ENCODE assay signal across 1 cellular context in genomic region chr11:93570759-93571413, GRCh38.
TF ChIP-seq lines count a peak whose summit lies in the region.

No MANE protein-coding gene starts in this region.

TF ChIP-seq in HepG2, 621 proteins besides CTCF, POLR2A, EP300 and RAD21 (continued from another document and continues in another):
- TF ChIP-seq, protein P1, sequence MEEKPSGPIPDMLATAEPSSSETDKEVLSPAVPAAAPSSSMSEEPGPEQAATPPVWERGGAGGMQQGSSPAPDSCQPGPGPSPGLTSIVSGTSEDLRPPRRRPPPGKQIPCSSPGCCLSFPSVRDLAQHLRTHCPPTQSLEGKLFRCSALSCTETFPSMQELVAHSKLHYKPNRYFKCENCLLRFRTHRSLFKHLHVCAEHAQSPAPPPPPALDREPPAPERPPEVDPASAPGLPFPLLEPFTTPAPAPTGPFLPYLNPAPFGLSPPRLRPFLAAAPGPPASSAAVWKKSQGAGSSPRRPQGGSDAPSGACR (CRISPR knock-in tag; IDR thresholded peaks at IDR 0.05) = no peak; the same call in 1 of the 2 replicates
- TF ChIP-seq AHDC1 (CRISPR knock-in tag; IDR thresholded peaks at IDR 0.05; ENCODE audit: borderline replicate concordance) (peak; percentile 91), HCFC1 (IDR thresholded peaks at IDR 0.05; ENCODE audit: low read depth, low read length) (no peak), ZNF841 (CRISPR knock-in tag; IDR thresholded peaks at IDR 0.05; ENCODE audit: borderline replicate concordance) (no peak), ZNF33B (CRISPR knock-in tag; IDR thresholded peaks at IDR 0.05) (no peak), ZNF691 (CRISPR knock-in tag; IDR thresholded peaks at IDR 0.05; ENCODE audit: borderline replicate concordance, low read depth) (no peak), ZFP91 (CRISPR knock-in tag; IDR thresholded peaks at IDR 0.05; ENCODE audit: borderline replicate concordance) (peak; percentile 92), ZNF468 (CRISPR knock-in tag; IDR thresholded peaks at IDR 0.05) (no peak), SALL1 (CRISPR knock-in tag; IDR thresholded peaks at IDR 0.05) (peak; percentile 95), RFX1 (IDR thresholded peaks at IDR 0.05) (no peak), RBM39 (IDR thresholded peaks at IDR 0.05; ENCODE audit: low read depth, low read length, poor library complexity, severe bottlenecking) (no peak), ZSCAN20 (CRISPR knock-in tag; IDR thresholded peaks at IDR 0.05; ENCODE audit: borderline replicate concordance) (no peak), CCAR2 (optimal IDR thresholded peaks at IDR 0.05; ENCODE audit: low read depth, low read length) (no peak), SNAPC5 (CRISPR knock-in tag; IDR thresholded peaks at IDR 0.05; ENCODE audit: borderline replicate concordance) (no peak), BRF2 (CRISPR knock-in tag; IDR thresholded peaks at IDR 0.05) (no peak), RAD51 (IDR thresholded peaks at IDR 0.05; ENCODE audit: borderline replicate concordance) (no peak), ZNF362 (CRISPR knock-in tag; IDR thresholded peaks at IDR 0.05; ENCODE audit: borderline replicate concordance) (no peak), KLF6 (CRISPR knock-in tag; IDR thresholded peaks at IDR 0.05) (no peak), ZBTB39 (CRISPR knock-in tag; IDR thresholded peaks at IDR 0.05) (no peak), KMT2B (CRISPR knock-in tag; IDR thresholded peaks at IDR 0.05) (0 out of 2 replicates have a peak, but pooled peaks have one; percentile 30), FOSL1 (CRISPR knock-in tag; IDR thresholded peaks at IDR 0.05; ENCODE audit: borderline replicate concordance) (peak; percentile 39; the same call in 1 of the 2 replicates), CREB1 (IDR thresholded peaks at IDR 0.05) (peak; percentile 83), CREB1 (CRISPR knock-in tag; IDR thresholded peaks at IDR 0.05) (peak; percentile 89), RBFOX2 (IDR thresholded peaks at IDR 0.05; ENCODE audit: low read depth, low read length) (no peak), ZNF577 (CRISPR knock-in tag; IDR thresholded peaks at IDR 0.05; ENCODE audit: borderline replicate concordance, low read depth) (no peak), SKI (IDR thresholded peaks at IDR 0.05; ENCODE audit: partially characterized antibody) (peak; percentile 69), HOXA7 (CRISPR knock-in tag; IDR thresholded peaks at IDR 0.05) (no peak), HNRNPLL (IDR thresholded peaks at IDR 0.05; ENCODE audit: low read depth, low read length, poor library complexity, severe bottlenecking) (no peak), NFYC (CRISPR knock-in tag; IDR thresholded peaks at IDR 0.05) (0 out of 2 replicates have a peak, but pooled peaks have one; percentile 18), CHD2 (IDR thresholded peaks at IDR 0.05; ENCODE audit: low read depth, low read length) (no peak), NR2F1 (CRISPR knock-in tag; IDR thresholded peaks at IDR 0.05) (peak in 1 of 2 experiments; percentile 17; a peak in 1 of 4 replicates), IKZF1 (IDR thresholded peaks at IDR 0.05) (no peak), ZBTB20 (CRISPR knock-in tag; IDR thresholded peaks at IDR 0.05; ENCODE audit: borderline replicate concordance, low read depth) (peak; percentile 54; the same call in 1 of the 2 replicates), CAMTA2 (CRISPR knock-in tag; IDR thresholded peaks at IDR 0.05; ENCODE audit: borderline replicate concordance) (no peak), TEAD3 (CRISPR knock-in tag; optimal IDR thresholded peaks at IDR 0.05; ENCODE audit: borderline replicate concordance) (peak; percentile 95), ZNF549 (CRISPR knock-in tag; IDR thresholded peaks at IDR 0.05) (no peak), REL (CRISPR knock-in tag; conservative IDR thresholded peaks at IDR 0.05) (no peak), ZNF572 (CRISPR knock-in tag; IDR thresholded peaks at IDR 0.05) (no peak), ZNF720 (CRISPR knock-in tag; IDR thresholded peaks at IDR 0.05) (no peak), NFYB (CRISPR knock-in tag; IDR thresholded peaks at IDR 0.05) (peak; percentile 17; the same call in 1 of the 2 replicates), ETS1 (CRISPR knock-in tag; IDR thresholded peaks at IDR 0.05) (no peak), ZNF550 (CRISPR knock-in tag; IDR thresholded peaks at IDR 0.05; ENCODE audit: borderline replicate concordance) (no peak), ZBTB42 (CRISPR knock-in tag; IDR thresholded peaks at IDR 0.05) (no peak)
- TF ChIP-seq, protein P2, sequence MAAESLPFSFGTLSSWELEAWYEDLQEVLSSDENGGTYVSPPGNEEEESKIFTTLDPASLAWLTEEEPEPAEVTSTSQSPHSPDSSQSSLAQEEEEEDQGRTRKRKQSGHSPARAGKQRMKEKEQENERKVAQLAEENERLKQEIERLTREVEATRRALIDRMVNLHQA (CRISPR knock-in tag; IDR thresholded peaks at IDR 0.05) = no peak
- TF ChIP-seq, protein P3, sequence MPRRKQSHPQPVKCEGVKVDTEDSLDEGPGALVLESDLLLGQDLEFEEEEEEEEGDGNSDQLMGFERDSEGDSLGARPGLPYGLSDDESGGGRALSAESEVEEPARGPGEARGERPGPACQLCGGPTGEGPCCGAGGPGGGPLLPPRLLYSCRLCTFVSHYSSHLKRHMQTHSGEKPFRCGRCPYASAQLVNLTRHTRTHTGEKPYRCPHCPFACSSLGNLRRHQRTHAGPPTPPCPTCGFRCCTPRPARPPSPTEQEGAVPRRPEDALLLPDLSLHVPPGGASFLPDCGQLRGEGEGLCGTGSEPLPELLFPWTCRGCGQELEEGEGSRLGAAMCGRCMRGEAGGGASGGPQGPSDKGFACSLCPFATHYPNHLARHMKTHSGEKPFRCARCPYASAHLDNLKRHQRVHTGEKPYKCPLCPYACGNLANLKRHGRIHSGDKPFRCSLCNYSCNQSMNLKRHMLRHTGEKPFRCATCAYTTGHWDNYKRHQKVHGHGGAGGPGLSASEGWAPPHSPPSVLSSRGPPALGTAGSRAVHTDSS (CRISPR knock-in tag; conservative IDR thresholded peaks at IDR 0.05) = no peak
